ENCODE assay signal across 1 cellular context in the genomic region with DNA sequence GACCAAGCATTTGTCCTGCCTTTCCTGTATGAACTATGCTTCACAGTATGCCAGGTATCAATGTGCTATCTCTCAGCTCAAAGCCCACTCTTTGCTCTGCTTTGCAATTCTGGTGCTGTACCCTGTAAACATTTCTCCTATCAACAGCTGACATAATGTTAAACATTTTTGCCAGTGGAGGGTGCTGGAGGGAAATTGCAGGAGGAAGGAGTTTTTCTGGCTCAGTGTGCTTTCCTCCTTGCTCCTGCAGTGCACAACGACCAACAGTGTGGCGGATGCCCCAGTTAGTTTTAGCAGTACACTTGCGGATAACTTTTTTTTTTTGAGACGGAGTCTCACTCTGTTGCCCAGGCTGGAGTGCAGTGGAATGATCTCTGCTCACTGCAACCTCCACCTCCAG.
TF ChIP-seq lines count a peak whose summit lies in the region.

No MANE protein-coding gene starts in this region.

TF ChIP-seq in HEK293, 187 proteins besides CTCF, POLR2A, EP300 and RAD21 (continued from another document):
- TF ChIP-seq, protein P1, sequence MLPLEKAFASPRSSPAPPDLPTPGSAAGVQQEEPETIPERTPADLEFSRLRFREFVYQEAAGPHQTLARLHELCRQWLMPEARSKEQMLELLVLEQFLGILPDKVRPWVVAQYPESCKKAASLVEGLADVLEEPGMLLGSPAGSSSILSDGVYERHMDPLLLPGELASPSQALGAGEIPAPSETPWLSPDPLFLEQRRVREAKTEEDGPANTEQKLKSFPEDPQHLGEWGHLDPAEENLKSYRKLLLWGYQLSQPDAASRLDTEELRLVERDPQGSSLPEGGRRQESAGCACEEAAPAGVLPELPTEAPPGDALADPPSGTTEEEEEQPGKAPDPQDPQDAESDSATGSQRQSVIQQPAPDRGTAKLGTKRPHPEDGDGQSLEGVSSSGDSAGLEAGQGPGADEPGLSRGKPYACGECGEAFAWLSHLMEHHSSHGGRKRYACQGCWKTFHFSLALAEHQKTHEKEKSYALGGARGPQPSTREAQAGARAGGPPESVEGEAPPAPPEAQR (tag by site-specific recombination; IDR thresholded peaks at IDR 0.05): no peak
